In the genomic region with DNA sequence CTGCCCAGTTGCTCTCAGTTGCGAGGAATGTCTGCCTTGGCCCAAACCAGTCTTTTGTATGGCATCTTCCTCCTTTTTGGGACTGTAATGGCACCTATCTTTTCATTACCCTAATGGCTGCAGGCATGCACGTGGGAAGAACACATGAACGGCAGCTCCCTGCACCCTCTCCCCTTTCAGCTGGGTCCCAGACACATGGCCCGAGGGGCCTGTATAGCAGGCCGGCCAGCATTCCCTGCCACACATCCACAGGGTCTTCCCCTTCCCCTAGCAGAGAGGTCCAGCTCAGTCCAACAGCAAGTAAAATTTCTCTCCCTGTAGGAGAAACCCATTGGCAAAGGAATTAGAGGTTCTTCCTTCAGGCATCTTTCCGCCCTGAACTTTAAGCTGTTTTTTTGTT, we compare ENCODE assay signal across 28 cellular contexts.
"Had no signal": no experiment of that assay in that cellular context is flagged by ENCODE, and none has a peak within 500 bp of the region (broad histone marks: within the 10 kb centered on the region; RNA-seq: fewer than 3 reads in every experiment).

No MANE protein-coding gene starts in this region.

- ATAC-seq: effector memory CD8-positive, alpha-beta T cell; heart right ventricle; left lobe of liver; mucosa of descending colon; natural killer cell treated with Interleukin-12 subunit alpha and Interleukin-12 subunit beta and Interleukin-15 and Interleukin-18, amount 100 ng/mL, for 72 hours; sciatic nerve; stimulated activated effector memory CD8-positive, alpha-beta T cell treated with anti-CD3 and anti-CD28 coated beads, Interleukin-12 subunit alpha, Interleukin-12 subunit beta, amount 100 ng/mL, for 72 hours had no signal

- H3K9me3 Mint-ChIP-seq: type B pancreatic cell had no signal

- H3K27ac ChIP-seq: esophagus squamous epithelium, heart right ventricle, neutrophil, prostate gland, right atrium auricular region, stomach, thyroid gland had no signal

- DNase-seq: cortex of kidney; effector memory CD8-positive, alpha-beta T cell; erythroblast; esophagus squamous epithelium; foreskin melanocyte; glutamatergic neuron; heart right ventricle; hypothalamus; kidney; mesenchymal stem cell; mucosa of descending colon; naive B cell; stimulated activated CD4-positive, alpha-beta T cell treated with anti-CD3 and anti-CD28 coated beads, Interleukin-2, amount 100 ng/mL, for 24 hours; stimulated activated CD4-positive, alpha-beta T cell treated with anti-CD3 and anti-CD28 coated beads, Interleukin-4, amount 100 ng/mL, for 24 hours; stimulated activated naive CD4-positive, alpha-beta T cell treated with Interleukin-2 at 50 U/mL for 16 hours; stomach; thyroid gland had no signal

- H3K27me3 Mint-ChIP-seq: effector memory CD8-positive, alpha-beta T cell; naive B cell; natural killer cell treated with Interleukin-12 subunit alpha and Interleukin-12 subunit beta and Interleukin-15 and Interleukin-18, amount 100 ng/mL, for 72 hours; type B pancreatic cell had no signal

- H3K4me3 ChIP-seq: esophagus squamous epithelium, heart right ventricle, lung, mucosa of descending colon, prostate gland, right atrium auricular region, stomach, thyroid gland had no signal

- H3K4me1 Mint-ChIP-seq: mesothelial cell of epicardium; naive B cell; neural crest cell; stimulated activated effector memory CD8-positive, alpha-beta T cell treated with anti-CD3 and anti-CD28 coated beads, Interleukin-12 subunit alpha, Interleukin-12 subunit beta, amount 100 ng/mL, for 72 hours had no signal

- H3K36me3 ChIP-seq: esophagus squamous epithelium, heart right ventricle, neutrophil, prostate gland, right atrium auricular region, stomach, thyroid gland had no signal

- H3K27me3 ChIP-seq: esophagus squamous epithelium, heart right ventricle, neutrophil, right atrium auricular region, stomach, thyroid gland had no signal

- H3K27ac Mint-ChIP-seq: effector memory CD8-positive, alpha-beta T cell; mesothelial cell of epicardium; naive B cell; natural killer cell treated with Interleukin-12 subunit alpha and Interleukin-12 subunit beta and Interleukin-15 and Interleukin-18, amount 100 ng/mL, for 72 hours; stimulated activated effector memory CD8-positive, alpha-beta T cell treated with anti-CD3 and anti-CD28 coated beads, Interleukin-12 subunit alpha, Interleukin-12 subunit beta, amount 100 ng/mL, for 72 hours; type B pancreatic cell had no signal

- H3K36me3 Mint-ChIP-seq: mesothelial cell of epicardium; naive B cell; stimulated activated effector memory CD8-positive, alpha-beta T cell treated with anti-CD3 and anti-CD28 coated beads, Interleukin-12 subunit alpha, Interleukin-12 subunit beta, amount 100 ng/mL, for 72 hours; type B pancreatic cell had no signal

- H3K9me3 ChIP-seq: esophagus squamous epithelium, mucosa of descending colon, neutrophil, prostate gland, right atrium auricular region, stomach, thyroid gland had no signal

- H3K4me3 Mint-ChIP-seq: effector memory CD8-positive, alpha-beta T cell; mesothelial cell of epicardium; naive B cell; natural killer cell treated with Interleukin-12 subunit alpha and Interleukin-12 subunit beta and Interleukin-15 and Interleukin-18, amount 100 ng/mL, for 72 hours; neural crest cell; stimulated activated effector memory CD8-positive, alpha-beta T cell treated with anti-CD3 and anti-CD28 coated beads, Interleukin-12 subunit alpha, Interleukin-12 subunit beta, amount 100 ng/mL, for 72 hours; type B pancreatic cell had no signal

- H3K4me1 ChIP-seq: esophagus squamous epithelium, heart right ventricle, prostate gland, right atrium auricular region, stomach, thyroid gland had no signal
